In genomic region chr6:79526897-79527296, GRCh38 we compare ENCODE assay signal across 20 cellular contexts.
"Had no signal": no experiment of that assay in that cellular context is flagged by ENCODE, and none has a peak within 500 bp of the region (broad histone marks: within the 10 kb centered on the region; RNA-seq: fewer than 3 reads in every experiment).

No MANE protein-coding gene starts in this region.

- H3K27ac Mint-ChIP-seq: activated B cell treated with CpG ODN at 0.5 μM for 24 hours; activated naive CD4-positive, alpha-beta T cell treated with anti-CD3 and anti-CD28 coated beads, Interleukin-2, amount 10 ng/mL, durations not matched to agents 7 days and 5 days; activated T-helper 2 cell treated with anti-CD3 and anti-CD28 coated beads, Interferon-gamma antibody, Interleukin-2, Interleukin-4, amounts not matched to agents 10 μg/mL and 5 μg/mL and 100 μg/mL, durations not matched to agents 14 hours and 24 hours and 36 hours; stimulated activated memory B cell treated with anti-CD40 and anti-IgM and Interleukin-4, amounts not matched to agents 10 μg/mL and 1 μg/mL and 100 μg/mL, for 72 hours had no signal

- ATAC-seq: gastrocnemius medialis; left ventricle myocardium superior; right cardiac atrium; stimulated activated memory B cell treated with anti-CD40 and anti-IgM and Interleukin-4, amounts not matched to agents 10 μg/mL and 1 μg/mL and 100 μg/mL, for 72 hours had no signal

- DNase-seq: activated B cell treated with CpG ODN at 0.5 μM for 24 hours; activated CD4-positive, alpha-beta T cell treated with anti-CD3 and anti-CD28 coated beads, Interleukin-2, amount 50 U/mL, for 1 hour; activated naive CD4-positive, alpha-beta T cell treated with anti-CD3 and anti-CD28 coated beads, Interleukin-2, amount 10 ng/mL, durations not matched to agents 7 days and 5 days; activated T-cell treated with anti-CD3 and anti-CD28 coated beads for 4 hours; caudate nucleus; effector CD8-positive, alpha-beta T cell; gastrocnemius medialis; kidney; left ventricle myocardium superior; midbrain; naive B cell; right cardiac atrium; spleen; stimulated activated CD4-positive, alpha-beta T cell treated with anti-CD3 and anti-CD28 coated beads, Interleukin-1b, Interleukin-23, amount 100 ng/mL, for 48 hours; T-helper 1 cell had no signal

- FAIRE-seq: kidney had no signal

- H3K9me3 Mint-ChIP-seq: activated naive CD4-positive, alpha-beta T cell treated with anti-CD3 and anti-CD28 coated beads, Interleukin-2, amount 10 ng/mL, durations not matched to agents 7 days and 5 days; activated T-helper 2 cell treated with anti-CD3 and anti-CD28 coated beads, Interferon-gamma antibody, Interleukin-2, Interleukin-4, amounts not matched to agents 10 μg/mL and 5 μg/mL and 100 μg/mL, durations not matched to agents 14 hours and 24 hours and 36 hours had no signal

- H3K27me3 ChIP-seq: gastrocnemius medialis, spleen had no signal

- H3K4me3 Mint-ChIP-seq: activated B cell treated with CpG ODN at 0.5 μM for 24 hours; activated naive CD4-positive, alpha-beta T cell treated with anti-CD3 and anti-CD28 coated beads, Interleukin-2, amount 10 ng/mL, durations not matched to agents 7 days and 5 days; naive B cell; stimulated activated memory B cell treated with anti-CD40 and anti-IgM and Interleukin-4, amounts not matched to agents 10 μg/mL and 1 μg/mL and 100 μg/mL, for 72 hours; type B pancreatic cell had no signal

- H3K4me1 ChIP-seq: gastrocnemius medialis, spleen had no signal

- H3K27me3 Mint-ChIP-seq: activated B cell treated with CpG ODN at 0.5 μM for 24 hours; activated naive CD4-positive, alpha-beta T cell treated with anti-CD3 and anti-CD28 coated beads, Interleukin-2, amount 10 ng/mL, durations not matched to agents 7 days and 5 days; naive B cell; stimulated activated memory B cell treated with anti-CD40 and anti-IgM and Interleukin-4, amounts not matched to agents 10 μg/mL and 1 μg/mL and 100 μg/mL, for 72 hours; type B pancreatic cell had no signal

- H3K36me3 ChIP-seq: gastrocnemius medialis, spleen had no signal

- H3K36me3 Mint-ChIP-seq: activated naive CD4-positive, alpha-beta T cell treated with anti-CD3 and anti-CD28 coated beads, Interleukin-2, amount 10 ng/mL, durations not matched to agents 7 days and 5 days; stimulated activated memory B cell treated with anti-CD40 and anti-IgM and Interleukin-4, amounts not matched to agents 10 μg/mL and 1 μg/mL and 100 μg/mL, for 72 hours had no signal

- H3K9me3 ChIP-seq: gastrocnemius medialis, spleen had no signal

- H3K4me1 Mint-ChIP-seq: activated B cell treated with CpG ODN at 0.5 μM for 24 hours; activated naive CD4-positive, alpha-beta T cell treated with anti-CD3 and anti-CD28 coated beads, Interleukin-2, amount 10 ng/mL, durations not matched to agents 7 days and 5 days; naive B cell; stimulated activated memory B cell treated with anti-CD40 and anti-IgM and Interleukin-4, amounts not matched to agents 10 μg/mL and 1 μg/mL and 100 μg/mL, for 72 hours had no signal

- H3K27ac ChIP-seq: coronary artery, parathyroid adenoma, spleen had no signal

- H3K4me3 ChIP-seq: coronary artery, gastrocnemius medialis, spleen had no signal
